In genomic region chr4:1851575-1852415, GRCh38 we compare ENCODE assay signal across 13 cellular contexts. TPM values are rescaled to one million over a fixed set of nuclear protein-coding genes. Genes with fewer than 3 reads are reported as not detected.
DNase-seq lines count a peak whose midpoint lies in the region; ATAC-seq and TF ChIP-seq lines count a peak whose summit lies in the region.
"Had no signal": no experiment of that assay in that cellular context is flagged by ENCODE, and none has a peak within 500 bp of the region (broad histone marks: within the 10 kb centered on the region; RNA-seq: fewer than 3 reads in every experiment).

No MANE protein-coding gene starts in this region.

- POLR2A ChIA-PET in CD4-positive, alpha-beta T cell (lab: Charles Lee), result no interaction called here

- H3K4me1 Mint-ChIP-seq in CD4-positive, alpha-beta T cell (ENCODE audit: low read depth), result peaks cover 40% of the 10 kb centered on the region
- peaks cover 27% of the 10 kb centered on the region for H3K4me1 Mint-ChIP-seq in HFFc6 (ENCODE audit: low read depth)
- H3K4me1 Mint-ChIP-seq in neural crest cell, result peaks cover 36% of the 10 kb centered on the region
- peaks cover 29% of the 10 kb centered on the region for H3K4me1 Mint-ChIP-seq in activated T-helper 2 cell treated with anti-CD3 and anti-CD28 coated beads, Interferon-gamma antibody, Interleukin-2, Interleukin-4, amounts not matched to agents 10 μg/mL and 5 μg/mL and 100 μg/mL, durations not matched to agents 14 hours and 24 hours and 36 hours (ENCODE audit: low read depth)

- no peak for ATAC-seq in CD4-positive, alpha-beta T cell (ENCODE audit: poor library complexity)
- no peak for ATAC-seq in body of pancreas
- ATAC-seq in GM18505 (IDR thresholded peaks at IDR 0.05; ENCODE audit: unreplicated experiment), result no peak
- ATAC-seq: stimulated activated naive CD8-positive, alpha-beta T cell treated with anti-CD3 and anti-CD28 coated beads, Interleukin-15, amount 100 ng/mL, for 72 hours had no signal

- peaks cover 12% of the 10 kb centered on the region for H3K36me3 Mint-ChIP-seq in CD4-positive, alpha-beta T cell (ENCODE audit: low read depth)
- H3K36me3 Mint-ChIP-seq in HFFc6 (ENCODE audit: low read depth), result peaks cover 20% of the 10 kb centered on the region
- peaks cover 5% of the 10 kb centered on the region for H3K36me3 Mint-ChIP-seq in neural crest cell (ENCODE audit: low read depth)
- peaks cover 16% of the 10 kb centered on the region for H3K36me3 Mint-ChIP-seq in activated T-helper 2 cell treated with anti-CD3 and anti-CD28 coated beads, Interferon-gamma antibody, Interleukin-2, Interleukin-4, amounts not matched to agents 10 μg/mL and 5 μg/mL and 100 μg/mL, durations not matched to agents 14 hours and 24 hours and 36 hours (ENCODE audit: low read depth)

- no peak for TF ChIP-seq POLR2A in body of pancreas (IDR thresholded peaks at IDR 0.05)
- TF ChIP-seq POLR2A in GM18505 (IDR thresholded peaks at IDR 0.05; ENCODE audit: borderline replicate concordance, extremely low read depth, insufficient read depth, insufficient read length), result no peak

- no peak for TF ChIP-seq CTCF in CD4-positive, alpha-beta T cell (IDR thresholded peaks at IDR 0.05)
- no peak for TF ChIP-seq CTCF in HFFc6 (IDR thresholded peaks at IDR 0.05)
- no peak for TF ChIP-seq CTCF in body of pancreas (IDR thresholded peaks at IDR 0.05)
- TF ChIP-seq CTCF in neural crest cell (conservative IDR thresholded peaks at IDR 0.05), result no peak
- no peak for TF ChIP-seq CTCF in tibial artery (IDR thresholded peaks at IDR 0.05)

- H3K27ac ChIP-seq in CD4-positive, alpha-beta T cell (ENCODE audit: low read depth, low read length), result no peak overlapping the region
- peak overlapping the region in 3 of 4 donors; percentile 15 to 40 (median 31) for H3K27ac ChIP-seq in body of pancreas
- no peak overlapping the region for H3K27ac ChIP-seq in tibial artery
- H3K27ac ChIP-seq: ascending aorta had no signal

- H3K27me3 ChIP-seq in CD4-positive, alpha-beta T cell (ENCODE audit: control insufficient read depth, insufficient read depth, low read length), result no peaks in the 10 kb centered on the region
- no peaks in the 10 kb centered on the region for H3K27me3 ChIP-seq in body of pancreas
- H3K27me3 ChIP-seq in tibial artery, result no peaks in the 10 kb centered on the region
- H3K27me3 ChIP-seq: ascending aorta had no signal

- intact Hi-C loops in CD4-positive, alpha-beta T cell (cut with DNase I, micrococcal nuclease), result loop anchor here in 1 of 2 experiments (10.0 kb wide), 3 partner anchors 167 to 1223 kb away; partner anchors contain the start of genes FAM53A, GAK, HTT and HTT-AS
- intact Hi-C loops in body of pancreas (cut with DNase I), result loop anchor here (10.0 kb wide), 1 partner anchor 53 kb away; no protein-coding TSS in a partner anchor
- intact Hi-C loops in activated T-helper 2 cell treated with anti-CD3 and anti-CD28 coated beads, Interferon-gamma antibody, Interleukin-2, Interleukin-4, amounts not matched to agents 10 μg/mL and 5 μg/mL and 100 μg/mL, durations not matched to agents 14 hours and 24 hours and 36 hours (cut with micrococcal nuclease), result no loop called here
- intact Hi-C loops in tibial artery (cut with DNase I; ENCODE audit: low total_unique reads), result loop anchor here (10.0 kb wide), 1 partner anchor 53 kb away; no protein-coding TSS in a partner anchor

- H3K4me1 ChIP-seq in body of pancreas, result peaks cover 50% of the 10 kb centered on the region
- H3K4me1 ChIP-seq in tibial artery, result peaks cover 3 to 23% (median 13%) of the 10 kb centered on the region in 4 donors

- H3K9me3 ChIP-seq in CD4-positive, alpha-beta T cell (ENCODE audit: control insufficient read depth, low read length), result no peaks in the 10 kb centered on the region
- H3K9me3 ChIP-seq in body of pancreas, result no peaks in the 10 kb centered on the region
- H3K9me3 ChIP-seq in tibial artery, result no peaks in the 10 kb centered on the region
- H3K9me3 ChIP-seq: ascending aorta had no signal

- peak overlapping the region; percentile 4 for H3K4me3 Mint-ChIP-seq in CD4-positive, alpha-beta T cell
- H3K4me3 Mint-ChIP-seq in HFFc6 (no peak overlapping the region), neural crest cell (peak overlapping the region; percentile 89)
- H3K4me3 Mint-ChIP-seq in activated T-helper 2 cell treated with anti-CD3 and anti-CD28 coated beads, Interferon-gamma antibody, Interleukin-2, Interleukin-4, amounts not matched to agents 10 μg/mL and 5 μg/mL and 100 μg/mL, durations not matched to agents 14 hours and 24 hours and 36 hours (ENCODE audit: low read depth), result no peak overlapping the region

- no peaks in the 10 kb centered on the region for H3K27me3 Mint-ChIP-seq in CD4-positive, alpha-beta T cell
- peaks cover 2% of the 10 kb centered on the region; the same call in 1 of the 2 replicates for H3K27me3 Mint-ChIP-seq in HFFc6 (ENCODE audit: insufficient read depth)
- H3K27me3 Mint-ChIP-seq in neural crest cell (ENCODE audit: low read depth), result no peaks in the 10 kb centered on the region
- H3K27me3 Mint-ChIP-seq in activated T-helper 2 cell treated with anti-CD3 and anti-CD28 coated beads, Interferon-gamma antibody, Interleukin-2, Interleukin-4, amounts not matched to agents 10 μg/mL and 5 μg/mL and 100 μg/mL, durations not matched to agents 14 hours and 24 hours and 36 hours (ENCODE audit: low read depth), result no peaks in the 10 kb centered on the region
- H3K27me3 Mint-ChIP-seq: stimulated activated naive CD8-positive, alpha-beta T cell treated with anti-CD3 and anti-CD28 coated beads, Interleukin-15, amount 100 ng/mL, for 72 hours had no signal

- CTCF ChIA-PET in CD4-positive, alpha-beta T cell (lab: Charles Lee), result no interaction called here

- H3K36me3 ChIP-seq in body of pancreas (replicated peaks in 1 of 2; ENCODE audit: insufficient read depth in 1 of 2, low read depth in 2 of 2) (peaks cover 0 to 2% of the 10 kb centered on the region in 2 donors), tibial artery (peaks cover 7 to 17% (median 8%) of the 10 kb centered on the region in 3 donors)

- 44 to 52% methylated on average over 14 to 16 of the region's 16 CpGs for WGBS in body of pancreas, 2 donors

- H3K9me3 Mint-ChIP-seq in CD4-positive, alpha-beta T cell, result no peaks in the 10 kb centered on the region
- H3K9me3 Mint-ChIP-seq in HFFc6 (no peaks in the 10 kb centered on the region), neural crest cell (no peaks in the 10 kb centered on the region)
- H3K9me3 Mint-ChIP-seq in activated T-helper 2 cell treated with anti-CD3 and anti-CD28 coated beads, Interferon-gamma antibody, Interleukin-2, Interleukin-4, amounts not matched to agents 10 μg/mL and 5 μg/mL and 100 μg/mL, durations not matched to agents 14 hours and 24 hours and 36 hours, result no peaks in the 10 kb centered on the region
- H3K9me3 Mint-ChIP-seq: stimulated activated naive CD8-positive, alpha-beta T cell treated with anti-CD3 and anti-CD28 coated beads, Interleukin-15, amount 100 ng/mL, for 72 hours had no signal

- H3K27ac Mint-ChIP-seq in CD4-positive, alpha-beta T cell, result peak overlapping the region; percentile 20
- peak overlapping the region; percentile 21; the same call in 1 of the 2 replicates for H3K27ac Mint-ChIP-seq in HFFc6
- H3K27ac Mint-ChIP-seq in neural crest cell (ENCODE audit: unreplicated experiment), result no peak overlapping the region
- H3K27ac Mint-ChIP-seq in activated T-helper 2 cell treated with anti-CD3 and anti-CD28 coated beads, Interferon-gamma antibody, Interleukin-2, Interleukin-4, amounts not matched to agents 10 μg/mL and 5 μg/mL and 100 μg/mL, durations not matched to agents 14 hours and 24 hours and 36 hours, result no peak overlapping the region

- DNase-seq in CD4-positive, alpha-beta T cell, result no peak
- DNase-seq in HFFc6 (no peak), body of pancreas (peak; percentile 31 to 56 (median 42)), neural crest cell (ENCODE audit: low read depth, low spot score) (no peak), tibial artery (no peak), NCI-H2081 (lab: John Stamatoyannopoulos, UW) (no peak)
- no peak for DNase-seq in activated T-helper 2 cell treated with anti-CD3 and anti-CD28 coated beads, Interferon-gamma antibody, Interleukin-2, Interleukin-4, amounts not matched to agents 10 μg/mL and 5 μg/mL and 100 μg/mL, durations not matched to agents 14 hours and 24 hours and 36 hours (ENCODE audit: low spot score)
- DNase-seq: activated CD8-positive, alpha-beta memory T cell treated with anti-CD3 and anti-CD28 coated beads, Interleukin-2, amount 50 U/mL, for 48 hours; NCI-H1930; NK-92 treated with Interleukin-12 subunit alpha and Interleukin-12 subunit beta, amount 100 ng/mL, for 24 hours; stimulated activated naive CD8-positive, alpha-beta T cell treated with anti-CD3 and anti-CD28 coated beads, Interleukin-15, amount 100 ng/mL, for 72 hours had no signal

- H3K4me3 ChIP-seq in body of pancreas (no peak overlapping the region), tibial artery (no peak overlapping the region)
- H3K4me3 ChIP-seq: ascending aorta had no signal

RNA-seq across cellular contexts. Expression of gene LETM1, which starts 4.2 kb away (rescaled TPM):
- 10 to 100 TPM; 21.2 to 25.2 TPM for total RNA-seq in CD4-positive, alpha-beta T cell
- 10 to 100 TPM; 47.4 to 64.0 (median 53.3) TPM for total RNA-seq in HFFc6 (2021; fragmentation: NEBNext Ultra II Directional; extraction: Animal tissue kit (Norgen Biotek cat#: 25700))
- total RNA-seq in body of pancreas (10 to 100 TPM; 23.3 to 52.4 TPM), neural crest cell (59.5 and 60.6 TPM in 2 replicates)
- 76.6 and 78.6 TPM in 2 replicates for total RNA-seq in activated T-helper 2 cell treated with anti-CD3 and anti-CD28 coated beads, Interferon-gamma antibody, Interleukin-2, Interleukin-4, amounts not matched to agents 10 μg/mL and 5 μg/mL and 100 μg/mL, durations not matched to agents 14 hours and 24 hours and 36 hours

RNA-seq across cellular contexts. Expression of gene NSD2, which starts 19.4 kb away (rescaled TPM):
- total RNA-seq in CD4-positive, alpha-beta T cell, result 10 to 100 TPM; 42.4 to 45.8 TPM
- total RNA-seq in HFFc6 (2021; fragmentation: NEBNext Ultra II Directional; extraction: Animal tissue kit (Norgen Biotek cat#: 25700)), result 100 to 1,000 TPM in 4 of 6 experiments, 10 to 100 TPM in 2; 65.2 to 121 (median 109) TPM
- total RNA-seq in body of pancreas (10 to 100 TPM; 38.1 to 40.2 TPM), neural crest cell (269 and 274 TPM in 2 replicates)
- total RNA-seq in activated T-helper 2 cell treated with anti-CD3 and anti-CD28 coated beads, Interferon-gamma antibody, Interleukin-2, Interleukin-4, amounts not matched to agents 10 μg/mL and 5 μg/mL and 100 μg/mL, durations not matched to agents 14 hours and 24 hours and 36 hours, result 208 and 214 TPM in 2 replicates

RNA-seq across cellular contexts. Expression of gene FGFR3, which starts 58.7 kb away (rescaled TPM):
- under 1 TPM in 1 of 2 experiments, not detected in 1; 0.33 TPM for total RNA-seq in CD4-positive, alpha-beta T cell
- total RNA-seq in HFFc6 (2021; fragmentation: NEBNext Ultra II Directional; extraction: Animal tissue kit (Norgen Biotek cat#: 25700)), result 1 to 10 TPM in 1 of 6 experiments, under 1 TPM in 5; 0.59 to 1.6 (median 0.75) TPM
- 100 to 1,000 TPM; 114 to 196 TPM for total RNA-seq in body of pancreas
- 42.5 and 48.1 TPM in 2 replicates for total RNA-seq in neural crest cell
- 0.67 and 0.80 TPM in 2 replicates for total RNA-seq in activated T-helper 2 cell treated with anti-CD3 and anti-CD28 coated beads, Interferon-gamma antibody, Interleukin-2, Interleukin-4, amounts not matched to agents 10 μg/mL and 5 μg/mL and 100 μg/mL, durations not matched to agents 14 hours and 24 hours and 36 hours

Comparison
In these comparisons a context has a peak if more than half of its experiments do, and no peak if none do; other contexts are left out.
1. DNase-seq: peak in body of pancreas (4 of 4); none in CD4-positive, alpha-beta T cell (0 of 10), HFFc6 (single experiment), neural crest cell (single experiment), activated T-helper 2 cell treated with anti-CD3 and anti-CD28 coated beads, Interferon-gamma antibody, Interleukin-2, Interleukin-4, amounts not matched to agents 10 μg/mL and 5 μg/mL and 100 μg/mL, durations not matched to agents 14 hours and 24 hours and 36 hours (single experiment), tibial artery (0 of 2) and NCI-H2081 (0 of 2).
2. H3K27ac ChIP-seq: peak in body of pancreas (3 of 4); none in CD4-positive, alpha-beta T cell (single experiment) and tibial artery (0 of 2).
3. H3K27ac Mint-ChIP-seq: peak in CD4-positive, alpha-beta T cell (single experiment) and HFFc6 (single experiment); none in neural crest cell (single experiment) and activated T-helper 2 cell treated with anti-CD3 and anti-CD28 coated beads, Interferon-gamma antibody, Interleukin-2, Interleukin-4, amounts not matched to agents 10 μg/mL and 5 μg/mL and 100 μg/mL, durations not matched to agents 14 hours and 24 hours and 36 hours (single experiment).
4. H3K4me3 Mint-ChIP-seq: peak in CD4-positive, alpha-beta T cell (single experiment) and neural crest cell (single experiment); none in HFFc6 (single experiment) and activated T-helper 2 cell treated with anti-CD3 and anti-CD28 coated beads, Interferon-gamma antibody, Interleukin-2, Interleukin-4, amounts not matched to agents 10 μg/mL and 5 μg/mL and 100 μg/mL, durations not matched to agents 14 hours and 24 hours and 36 hours (single experiment).
5. RNA of gene FGFR3, which starts 58.7 kb away (total RNA-seq): 114 to 196 TPM in body of pancreas and 42.5 to 48.1 TPM in neural crest cell; 0.67 to 0.80 TPM in activated T-helper 2 cell treated with anti-CD3 and anti-CD28 coated beads, Interferon-gamma antibody, Interleukin-2, Interleukin-4, amounts not matched to agents 10 μg/mL and 5 μg/mL and 100 μg/mL, durations not matched to agents 14 hours and 24 hours and 36 hours, 0.59 to 1.6 TPM in HFFc6 and 0.33 TPM in CD4-positive, alpha-beta T cell; every median in the first group is over 10 times any median in the second.